In genomic region chr14:101835166-101835557, GRCh38 we compare ENCODE assay signal across 10 cellular contexts.
DNase-seq lines count a peak whose midpoint lies in the region; ATAC-seq and TF ChIP-seq lines count a peak whose summit lies in the region.
"Had no signal": no experiment of that assay in that cellular context is flagged by ENCODE, and none has a peak within 500 bp of the region (broad histone marks: within the 10 kb centered on the region; RNA-seq: fewer than 3 reads in every experiment).

No MANE protein-coding gene starts in this region.

- H3K36me3 ChIP-seq in breast epithelium (no peaks in the 10 kb centered on the region), left lung (no peaks in the 10 kb centered on the region), transverse colon (no peaks in the 10 kb centered on the region)

- no peaks in the 10 kb centered on the region for H3K9me3 Mint-ChIP-seq in activated naive CD4-positive, alpha-beta T cell treated with anti-CD3 and anti-CD28 coated beads, Interleukin-2, amount 50 U/mL, for 72 hours

- DNase-seq in activated naive CD4-positive, alpha-beta T cell treated with anti-CD3 and anti-CD28 coated beads, Interleukin-2, amount 50 U/mL, for 72 hours (ENCODE audit: low spot score in 2 of 2) = no peak
- DNase-seq in activated naive CD4-positive, alpha-beta T cell treated with Interleukin-2 at 50 U/mL for 16 hours = no peak
- DNase-seq in breast epithelium (ENCODE audit: low spot score in 2 of 2) (no peak), left lung (no peak), transverse colon (no peak), NCI-H524 (lab: John Stamatoyannopoulos, UW) (no peak), omental fat pad (ENCODE audit: low spot score) (no peak)
- DNase-seq: left cardiac atrium, NCI-H187 treated with DMSO at 0.1 percent for 48 hours had no signal

- in situ Hi-C loops in transverse colon (cut with MboI; ENCODE audit: low pct_ligation_motif_present in 1 of 4, low pct_unique_long_range_greater_than_20kb in 1 of 4, low sequenced_read_pairs in 3 of 4) = no loop called here

- WGBS in transverse colon (ENCODE audit: low coverage in 1 of 2), 2 donors = 45 to 51% methylated on average over 3 to 4 of the region's 4 CpGs

- TF ChIP-seq CTCF in breast epithelium (IDR thresholded peaks at IDR 0.05) (no peak), left lung (IDR thresholded peaks at IDR 0.05) (no peak), transverse colon (IDR thresholded peaks at IDR 0.05) (no peak), omental fat pad (IDR thresholded peaks at IDR 0.05) (no peak)

- H3K4me3 ChIP-seq in breast epithelium (no peak overlapping the region), left lung (no peak overlapping the region), transverse colon (no peak overlapping the region)

- H3K9me3 ChIP-seq in breast epithelium (no peaks in the 10 kb centered on the region), left lung (no peaks in the 10 kb centered on the region), transverse colon (no peaks in the 10 kb centered on the region)

- H3K36me3 Mint-ChIP-seq in activated naive CD4-positive, alpha-beta T cell treated with anti-CD3 and anti-CD28 coated beads, Interleukin-2, amount 50 U/mL, for 72 hours = peaks cover under 1 to 17% of the 10 kb centered on the region in 2 donors

- TF ChIP-seq EP300 in transverse colon (IDR thresholded peaks at IDR 0.05; ENCODE audit: low read depth) = no peak

- TF ChIP-seq POLR2A in breast epithelium (IDR thresholded peaks at IDR 0.05) = no peak
- TF ChIP-seq POLR2A in transverse colon (IDR thresholded peaks at IDR 0.05) = no peak

- H3K4me1 ChIP-seq in breast epithelium (peaks cover 0 to 8% of the 10 kb centered on the region in 2 donors), left lung (peaks cover 12 to 33% of the 10 kb centered on the region in 2 donors), transverse colon (peaks cover 28 to 71% (median 31%) of the 10 kb centered on the region in 4 donors)

- peak overlapping the region; percentile 48 to 91 for H3K27ac Mint-ChIP-seq in activated naive CD4-positive, alpha-beta T cell treated with anti-CD3 and anti-CD28 coated beads, Interleukin-2, amount 50 U/mL, for 72 hours

- intact Hi-C loops in breast epithelium (cut with DNase I; ENCODE audit: low total_unique reads) (no loop called here), left lung (cut with DNase I) (no loop called here), transverse colon (cut with DNase I; ENCODE audit: low total_unique reads) (no loop called here)

- H3K27ac ChIP-seq in breast epithelium = peak overlapping the region; percentile 59 to 73
- H3K27ac ChIP-seq in left lung = peak overlapping the region in 1 of 2 donors; percentile 43
- peak overlapping the region; percentile 59 to 73 (median 66) for H3K27ac ChIP-seq in transverse colon

- no peak for ATAC-seq in activated naive CD4-positive, alpha-beta T cell treated with anti-CD3 and anti-CD28 coated beads, Interleukin-2, amount 50 U/mL, for 72 hours
- ATAC-seq in left lung = peak; percentile 27
- no peak for ATAC-seq in HG03378 (IDR thresholded peaks at IDR 0.05; ENCODE audit: unreplicated experiment)
- ATAC-seq in omental fat pad (ENCODE audit: low FRiP score) = no peak

- H3K27me3 ChIP-seq in breast epithelium = no peaks in the 10 kb centered on the region
- no peaks in the 10 kb centered on the region for H3K27me3 ChIP-seq in left lung
- no peaks in the 10 kb centered on the region for H3K27me3 ChIP-seq in transverse colon
